Comparison of ENCODE assay signal across 11 cellular contexts in genomic region chr20:35225319-35226125, GRCh38. TPM values are rescaled to one million over a fixed set of nuclear protein-coding genes. Genes with fewer than 3 reads are reported as not detected.
A peak's percentile ranks its signal among the peaks of the same experiment; 100 is the strongest.
DNase-seq lines count a peak whose midpoint lies in the region; ATAC-seq, FAIRE-seq and TF ChIP-seq lines count a peak whose summit lies in the region.
"Had no signal": no experiment of that assay in that cellular context is flagged by ENCODE, and none has a peak within 500 bp of the region (broad histone marks: within the 10 kb centered on the region; RNA-seq: fewer than 3 reads in every experiment).

No MANE protein-coding gene starts in this region.

- H3K36me3 ChIP-seq in H7 (replicated peaks; ENCODE audit: control insufficient read depth, insufficient read depth, low read length) (no peaks in the 10 kb centered on the region), K562 (ENCODE audit: control insufficient read depth, insufficient read depth, low read length) (no peaks in the 10 kb centered on the region), mesodermal cell (ENCODE audit: control insufficient read depth, insufficient read depth, low read length) (no peaks in the 10 kb centered on the region)

- no peak overlapping the region for H3K27ac Mint-ChIP-seq in CD4-positive, alpha-beta T cell

- in situ Hi-C loops in K562 (cut with MboI): no loop called here

- H3K4me3 Mint-ChIP-seq in CD4-positive, alpha-beta T cell: peak overlapping the region; percentile 67

- 5% methylated on average over 9 of the region's 9 CpGs for WGBS in K562 (ENCODE audit: insufficient coverage, low coverage, missing lambda C conversion rate)
- WGBS in mesodermal cell (ENCODE audit: insufficient coverage in 2 of 2), 2 experiments: 59 to 70% methylated on average over 3 to 6 of the region's 9 CpGs

- H3K36me3 Mint-ChIP-seq in CD4-positive, alpha-beta T cell (ENCODE audit: low read depth): peaks cover 6% of the 10 kb centered on the region

- TF ChIP-seq POLR2A in K562 (conservative IDR thresholded peaks at IDR 0.05): no peak

- H3K27me3 Mint-ChIP-seq in CD4-positive, alpha-beta T cell: peaks cover 42% of the 10 kb centered on the region

- H3K9me1 ChIP-seq in K562 (ENCODE audit: control insufficient read depth, insufficient read depth, low read length): no peaks in the 10 kb centered on the region

- H3K79me2 ChIP-seq in K562 (ENCODE audit: control insufficient read depth, insufficient read depth, low read length): no peaks in the 10 kb centered on the region

- TF ChIP-seq RAD21 in K562 (CRISPR knock-in tag; conservative IDR thresholded peaks at IDR 0.05 in 1 of 2, IDR thresholded peaks at IDR 0.05 in 1 of 2): no peak

- H3K4me2 ChIP-seq in K562 (ENCODE audit: insufficient read depth, low read length): no peak overlapping the region

- peaks cover 23% of the 10 kb centered on the region for H3K27me3 ChIP-seq in CD4-positive, alpha-beta T cell (ENCODE audit: control insufficient read depth, insufficient read depth, low read length)
- H3K27me3 ChIP-seq in H7 (ENCODE audit: control insufficient read depth, insufficient read depth, low read length) (peaks cover 12% of the 10 kb centered on the region), K562 (ENCODE audit: control insufficient read depth in 2 of 2, insufficient read depth in 2 of 2, low read length in 2 of 2) (peaks cover 28 to 38% of the 10 kb centered on the region in 2 experiments)

- no peak for DNase-seq in CD4-positive, alpha-beta T cell
- peak; percentile 37 for DNase-seq in H7
- no peak for DNase-seq in K562 (ENCODE audit: extremely low read depth in 1 of 4, low spot score in 3 of 4)
- DNase-seq in activated effector memory CD4-positive, alpha-beta T cell treated with Interleukin-2 at 50 U/mL for 16 hours: no peak
- no peak for DNase-seq in left colon
- DNase-seq: amniotic stem cell; NCI-H187; RPMI8226; stimulated activated CD4-positive, alpha-beta T cell treated with anti-CD3 and anti-CD28 coated beads, Interleukin-1b, Interleukin-23, amount 100 ng/mL, for 48 hours had no signal

- intact Hi-C loops in CD4-positive, alpha-beta T cell (cut with DNase I, micrococcal nuclease): no loop called here
- intact Hi-C loops in K562 (cut with micrococcal nuclease): no loop called here
- intact Hi-C loops in left colon (cut with DNase I, micrococcal nuclease): no loop called here

- no peaks in the 10 kb centered on the region for H3K9me3 Mint-ChIP-seq in CD4-positive, alpha-beta T cell

- no peak overlapping the region for H2AFZ ChIP-seq in K562 (ENCODE audit: low read depth, low read length)

- POLR2A ChIA-PET in CD4-positive, alpha-beta T cell (lab: Charles Lee): no interaction called here
- POLR2A ChIA-PET in K562 (lab: Yijun Ruan, JAX): interaction anchor here (0.6 kb wide), 1 partner anchor 131 kb away, joined by 3 read pairs; no protein-coding TSS in a partner anchor

- no peak for FAIRE-seq in K562 (lab: Jason Lieb, UNC)

- no peaks in the 10 kb centered on the region for H3K9me3 ChIP-seq in CD4-positive, alpha-beta T cell (ENCODE audit: control insufficient read depth, low read length)
- H3K9me3 ChIP-seq in K562 (replicated peaks; ENCODE audit: control insufficient read depth, insufficient read depth, low read depth, low read length): no peaks in the 10 kb centered on the region
- H3K9me3 ChIP-seq in mesodermal cell (ENCODE audit: control insufficient read depth, low read length): no peaks in the 10 kb centered on the region

- H3K4me3 ChIP-seq in H7 (ENCODE audit: insufficient read depth, low read depth, low read length) (peak overlapping the region; percentile 47), K562 (no peak overlapping the region), mesodermal cell (ENCODE audit: extremely low read depth, insufficient read depth, low read length, poor library complexity, severe bottlenecking) (no peak overlapping the region)

- no peak overlapping the region for H3K27ac ChIP-seq in CD4-positive, alpha-beta T cell (ENCODE audit: low read depth, low read length)
- H3K27ac ChIP-seq in K562 (ENCODE audit: extremely low read depth, low read depth, low read length) (no peak overlapping the region), mesodermal cell (ENCODE audit: low read depth, low read length, severe bottlenecking) (peak overlapping the region; percentile 23)

- peaks cover 10% of the 10 kb centered on the region; the same call in 1 of the 2 replicates for H4K20me1 ChIP-seq in K562 (replicated peaks; ENCODE audit: control insufficient read depth, insufficient read depth, low read length)

- H3K4me1 Mint-ChIP-seq in CD4-positive, alpha-beta T cell (ENCODE audit: low read depth): peaks cover 6% of the 10 kb centered on the region

- TF ChIP-seq EP300 in K562 (IDR thresholded peaks at IDR 0.05; ENCODE audit: low read length): no peak

- no peak overlapping the region for H3K9ac ChIP-seq in K562 (ENCODE audit: insufficient read depth in 1 of 2, low read depth in 2 of 2, low read length in 2 of 2)

- no peak for TF ChIP-seq CTCF in CD4-positive, alpha-beta T cell (IDR thresholded peaks at IDR 0.05)
- TF ChIP-seq CTCF in K562 (IDR thresholded peaks at IDR 0.05 in 2 of 3, conservative IDR thresholded peaks at IDR 0.05 in 1 of 3; ENCODE audit: insufficient read depth in 2 of 3, low read depth in 1 of 3, low read length in 3 of 3): no peak

- CTCF ChIA-PET in CD4-positive, alpha-beta T cell (lab: Charles Lee): no interaction called here
- CTCF ChIA-PET in K562 (lab: Yijun Ruan, JAX; ENCODE audit: low intra/inter-chr PET ratio): no interaction called here

- no TSS peak for BruUV-seq in K562 (replicated peaks; lab: Mats Ljungman, UMichigan)

- peaks cover 0 to 10% of the 10 kb centered on the region in 2 experiments; a peak in 2 of 5 replicates for H3K4me1 ChIP-seq in K562 (replicated peaks in 1 of 2; ENCODE audit: control insufficient read depth in 2 of 2, insufficient read depth in 2 of 2, low read length in 2 of 2)
- H3K4me1 ChIP-seq in mesodermal cell (ENCODE audit: control insufficient read depth, insufficient read depth, low read length, poor library complexity, severe bottlenecking): peaks cover 10% of the 10 kb centered on the region

- no peak for ATAC-seq in CD4-positive, alpha-beta T cell (ENCODE audit: poor library complexity)
- ATAC-seq in K562 (no peak), HG03442 (IDR thresholded peaks at IDR 0.05; ENCODE audit: unreplicated experiment) (no peak), left colon (no peak)

RNA-seq across cellular contexts. Expression of gene MMP24, which starts 1.0 kb away (rescaled TPM):
- total RNA-seq in CD4-positive, alpha-beta T cell: not detected
- 14.8 and 21.1 TPM in 2 replicates for total RNA-seq in H7 (2014; rRNA removed; shearing (Covaris generic))
- 0.18 and 0.23 TPM in 2 replicates for total RNA-seq in K562 (2011; cell fraction: chromatin; rRNA removed; ENCODE audit: low replicate concordance)
- 0.13 and 0.17 TPM in 2 replicates for total RNA-seq in K562 (2011; cell fraction: nucleolus; rRNA removed)
- 0.15 TPM in 1 of 2 replicates, not detected in the other for total RNA-seq in K562 (2011; cell fraction: nucleoplasm; rRNA removed)
- total RNA-seq in K562 (2014; rRNA removed) (not detected in 2 replicates), K562 (2014; rRNA removed; fragmentation: Illumina TruSeq; extraction: Trizol) (0.03 TPM in 1 of 2 replicates, not detected in the other), K562 (2015; rRNA removed; fragmentation: Illumina TruSeq; extraction: Trizol) (0.07 and 0.08 TPM in 2 replicates), K562 (2021) (0.09 TPM in 1 of 2 replicates, not detected in the other), left colon (under 1 TPM; 0.09 to 0.59 TPM)
- polyA plus RNA-seq in K562 (2011; rRNA removed) (0.03 and 0.05 TPM in 2 replicates), K562 (2014; fragmentation: Illumina TruSeq; extraction: Trizol) (0.03 and 0.04 TPM in 2 replicates), K562 (2014; fragmentation: Nextera tagmentation; extraction: Ambion mirVana) (not detected), K562 (2014; rRNA removed) (not detected in 2 replicates)
- 0.04 and 0.09 TPM in 2 replicates for polyA plus RNA-seq in K562 (2011; cell fraction: cytosol; rRNA removed)
- 0.10 and 0.13 TPM in 2 replicates for polyA plus RNA-seq in K562 (2011; cell fraction: nucleus; rRNA removed)
- 0.09 and 0.19 TPM in 2 replicates for polyA plus RNA-seq in K562 (2012)
- 0.06 TPM in 1 of 2 replicates, not detected in the other for polyA minus RNA-seq in K562 (2011; rRNA and poly(A)+ RNA removed)
- polyA minus RNA-seq in K562 (2011; cell fraction: cytosol; rRNA and poly(A)+ RNA removed): not detected in 2 replicates
- 0.13 and 0.22 TPM in 2 replicates for polyA minus RNA-seq in K562 (2011; cell fraction: nucleus; rRNA and poly(A)+ RNA removed)
- polyA plus RNA-seq in mesodermal cell (2013, experiment 1 of 2): 0.88 TPM
- polyA plus RNA-seq in mesodermal cell (2013, experiment 2 of 2): 0.76 TPM

RNA-seq across cellular contexts. Expression of gene MMP24OS, which starts 52.4 kb away (rescaled TPM):
- 10 to 100 TPM; 71.8 to 74.8 TPM for total RNA-seq in CD4-positive, alpha-beta T cell
- 7.4 and 16.7 TPM in 2 replicates for total RNA-seq in H7 (2014; rRNA removed; shearing (Covaris generic))
- total RNA-seq in K562 (2011; cell fraction: chromatin; rRNA removed; ENCODE audit: low replicate concordance): 26.2 and 52.1 TPM in 2 replicates
- 35.3 and 46.4 TPM in 2 replicates for total RNA-seq in K562 (2011; cell fraction: nucleolus; rRNA removed)
- total RNA-seq in K562 (2011; cell fraction: nucleoplasm; rRNA removed): 35.9 and 37.4 TPM in 2 replicates
- 11.4 and 16.0 TPM in 2 replicates for total RNA-seq in K562 (2014; rRNA removed)
- 3.8 and 5.6 TPM in 2 replicates for total RNA-seq in K562 (2014; rRNA removed; fragmentation: Illumina TruSeq; extraction: Trizol)
- 10.4 and 12.6 TPM in 2 replicates for total RNA-seq in K562 (2015; rRNA removed; fragmentation: Illumina TruSeq; extraction: Trizol)
- 38.6 and 41.5 TPM in 2 replicates for total RNA-seq in K562 (2021)
- polyA plus RNA-seq in K562 (2011; rRNA removed): 13.1 and 16.3 TPM in 2 replicates
- polyA plus RNA-seq in K562 (2011; cell fraction: cytosol; rRNA removed): 22.7 and 39.5 TPM in 2 replicates
- 37.9 and 58.3 TPM in 2 replicates for polyA plus RNA-seq in K562 (2011; cell fraction: nucleus; rRNA removed)
- 23.8 and 45.8 TPM in 2 replicates for polyA plus RNA-seq in K562 (2012)
- 18.8 and 25.0 TPM in 2 replicates for polyA plus RNA-seq in K562 (2014; fragmentation: Illumina TruSeq; extraction: Trizol)
- 1 to 10 TPM in 1 of 2 experiments, under 1 TPM in 1; 0.92 to 1.6 TPM for polyA plus RNA-seq in K562 (2014; fragmentation: Nextera tagmentation; extraction: Ambion mirVana)
- polyA plus RNA-seq in K562 (2014; rRNA removed): 26.5 and 33.5 TPM in 2 replicates
- polyA minus RNA-seq in K562 (2011; rRNA and poly(A)+ RNA removed): 5.0 and 6.8 TPM in 2 replicates
- 16.2 and 26.1 TPM in 2 replicates for polyA minus RNA-seq in K562 (2011; cell fraction: cytosol; rRNA and poly(A)+ RNA removed)
- 20.1 and 29.2 TPM in 2 replicates for polyA minus RNA-seq in K562 (2011; cell fraction: nucleus; rRNA and poly(A)+ RNA removed)
- 77.1 TPM for polyA plus RNA-seq in mesodermal cell (2013, experiment 1 of 2)
- polyA plus RNA-seq in mesodermal cell (2013, experiment 2 of 2): 70.8 TPM
- 100 to 1,000 TPM; 109 to 140 TPM for total RNA-seq in left colon

RNA-seq across cellular contexts. Expression of gene PROCR, which starts 53.6 kb away (rescaled TPM):
- total RNA-seq in CD4-positive, alpha-beta T cell: under 1 TPM; 0.33 to 0.61 TPM
- total RNA-seq in H7 (2014; rRNA removed; shearing (Covaris generic)): 64.9 and 89.6 TPM in 2 replicates
- 2.5 and 7.2 TPM in 2 replicates for total RNA-seq in K562 (2011; cell fraction: chromatin; rRNA removed; ENCODE audit: low replicate concordance)
- total RNA-seq in K562 (2011; cell fraction: nucleolus; rRNA removed): 10.1 and 13.0 TPM in 2 replicates
- total RNA-seq in K562 (2011; cell fraction: nucleoplasm; rRNA removed): 7.0 and 8.1 TPM in 2 replicates
- total RNA-seq in K562 (2014; rRNA removed) (4.9 and 5.7 TPM in 2 replicates), K562 (2014; rRNA removed; fragmentation: Illumina TruSeq; extraction: Trizol) (3.4 and 3.7 TPM in 2 replicates), K562 (2015; rRNA removed; fragmentation: Illumina TruSeq; extraction: Trizol) (3.8 and 4.0 TPM in 2 replicates), K562 (2021) (4.1 and 4.5 TPM in 2 replicates), left colon (1 to 10 TPM; 6.3 to 7.8 TPM)
- polyA plus RNA-seq in K562 (2011; rRNA removed) (5.3 and 7.1 TPM in 2 replicates), K562 (2014; fragmentation: Illumina TruSeq; extraction: Trizol) (3.6 and 4.6 TPM in 2 replicates), K562 (2014; fragmentation: Nextera tagmentation; extraction: Ambion mirVana) (1 to 10 TPM; 1.6 to 2.6 TPM), K562 (2014; rRNA removed) (6.1 and 9.6 TPM in 2 replicates)
- polyA plus RNA-seq in K562 (2011; cell fraction: cytosol; rRNA removed): 6.2 and 20.5 TPM in 2 replicates
- 2.5 and 4.1 TPM in 2 replicates for polyA plus RNA-seq in K562 (2011; cell fraction: nucleus; rRNA removed)
- polyA plus RNA-seq in K562 (2012): 5.5 and 7.4 TPM in 2 replicates
- 2.6 and 3.9 TPM in 2 replicates for polyA minus RNA-seq in K562 (2011; rRNA and poly(A)+ RNA removed)
- 2.5 and 3.1 TPM in 2 replicates for polyA minus RNA-seq in K562 (2011; cell fraction: cytosol; rRNA and poly(A)+ RNA removed)
- polyA minus RNA-seq in K562 (2011; cell fraction: nucleus; rRNA and poly(A)+ RNA removed): 0.81 and 1.3 TPM in 2 replicates
- 37.0 TPM for polyA plus RNA-seq in mesodermal cell (2013, experiment 1 of 2)
- 25.4 TPM for polyA plus RNA-seq in mesodermal cell (2013, experiment 2 of 2)

RNA-seq across cellular contexts. Expression of gene EIF6, which starts 59.0 kb away (rescaled TPM):
- 10 to 100 TPM; 24.9 to 25.8 TPM for total RNA-seq in CD4-positive, alpha-beta T cell
- 212 and 246 TPM in 2 replicates for total RNA-seq in H7 (2014; rRNA removed; shearing (Covaris generic))
- 22.6 and 68.4 TPM in 2 replicates for total RNA-seq in K562 (2011; cell fraction: chromatin; rRNA removed; ENCODE audit: low replicate concordance)
- total RNA-seq in K562 (2011; cell fraction: nucleolus; rRNA removed): 89.9 and 93.2 TPM in 2 replicates
- total RNA-seq in K562 (2011; cell fraction: nucleoplasm; rRNA removed): 54.0 and 63.2 TPM in 2 replicates
- total RNA-seq in K562 (2014; rRNA removed) (200 and 244 TPM in 2 replicates), K562 (2014; rRNA removed; fragmentation: Illumina TruSeq; extraction: Trizol) (132 and 180 TPM in 2 replicates), K562 (2015; rRNA removed; fragmentation: Illumina TruSeq; extraction: Trizol) (179 and 180 TPM in 2 replicates), K562 (2021) (229 and 249 TPM in 2 replicates), left colon (100 to 1,000 TPM; 199 to 225 TPM)
- polyA plus RNA-seq in K562 (2011; rRNA removed) (165 and 190 TPM in 2 replicates), K562 (2014; fragmentation: Illumina TruSeq; extraction: Trizol) (247 and 288 TPM in 2 replicates), K562 (2014; fragmentation: Nextera tagmentation; extraction: Ambion mirVana) (100 to 1,000 TPM; 807 to 832 TPM), K562 (2014; rRNA removed) (230 and 241 TPM in 2 replicates)
- 339 and 577 TPM in 2 replicates for polyA plus RNA-seq in K562 (2011; cell fraction: cytosol; rRNA removed)
- 164 and 201 TPM in 2 replicates for polyA plus RNA-seq in K562 (2011; cell fraction: nucleus; rRNA removed)
- 165 and 193 TPM in 2 replicates for polyA plus RNA-seq in K562 (2012)
- polyA minus RNA-seq in K562 (2011; rRNA and poly(A)+ RNA removed): 99.7 and 134 TPM in 2 replicates
- 80.7 and 88.0 TPM in 2 replicates for polyA minus RNA-seq in K562 (2011; cell fraction: cytosol; rRNA and poly(A)+ RNA removed)
- 28.8 and 42.4 TPM in 2 replicates for polyA minus RNA-seq in K562 (2011; cell fraction: nucleus; rRNA and poly(A)+ RNA removed)
- 109 TPM for polyA plus RNA-seq in mesodermal cell (2013, experiment 1 of 2)
- polyA plus RNA-seq in mesodermal cell (2013, experiment 2 of 2): 92.7 TPM
